18 cellular contexts compared by ENCODE assay signal in the genomic region with DNA sequence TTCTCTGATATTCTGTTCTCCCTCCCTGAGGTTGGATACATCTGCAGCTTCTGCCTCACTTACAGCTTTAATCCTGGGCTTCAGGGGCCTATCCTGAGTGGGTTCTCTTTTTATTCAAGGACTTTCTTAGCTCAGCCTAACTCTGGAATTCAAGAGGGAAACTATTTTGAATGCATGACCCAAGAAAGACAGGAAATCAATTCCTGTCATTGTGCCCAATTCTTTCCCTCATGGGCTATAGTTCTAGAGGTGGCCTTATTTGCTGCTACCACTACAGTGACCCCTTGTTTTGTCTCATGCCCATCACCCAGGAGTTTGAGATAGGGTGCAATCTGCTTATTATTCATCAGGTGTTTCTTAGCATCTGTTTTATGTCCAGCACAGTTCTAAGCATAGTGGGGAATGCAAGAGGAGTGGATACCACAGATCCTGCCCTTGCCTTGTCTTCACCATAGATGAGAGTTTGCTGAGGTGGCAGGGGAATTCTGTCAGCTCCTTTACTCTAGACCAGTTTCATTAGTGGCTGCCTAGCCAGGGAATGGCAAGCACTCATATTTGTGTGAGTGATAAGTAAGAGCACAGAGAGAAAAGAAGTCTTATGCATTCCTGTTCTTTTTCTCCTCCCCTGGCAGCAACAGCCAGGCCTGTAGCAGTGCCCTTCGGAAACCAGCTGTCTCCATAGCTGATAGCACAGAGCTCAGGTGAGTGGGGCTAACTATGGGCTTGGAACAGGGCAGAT. TPM values are rescaled to one million over a fixed set of nuclear protein-coding genes. Genes with fewer than 3 reads are reported as not detected.
DNase-seq lines count a peak whose midpoint lies in the region; ATAC-seq, FAIRE-seq and TF ChIP-seq lines count a peak whose summit lies in the region.
"Had no signal": no experiment of that assay in that cellular context is flagged by ENCODE, and none has a peak within 500 bp of the region (broad histone marks: within the 10 kb centered on the region; RNA-seq: fewer than 3 reads in every experiment).

No MANE protein-coding gene starts in this region.

- no peak for FAIRE-seq in pancreas (lab: Jason Lieb, UNC)
- FAIRE-seq: GM18507, GM19239 had no signal

- no peak overlapping the region for H3K4me3 ChIP-seq in HUES64 (ENCODE audit: low read length)
- H3K4me3 ChIP-seq in heart right ventricle: no peak overlapping the region
- no peak overlapping the region for H3K4me3 ChIP-seq in pancreas
- H3K4me3 ChIP-seq: GM23248, SJCRH30 had no signal

- peak overlapping the region; percentile 43 for H3K27ac Mint-ChIP-seq in activated T-helper 17 cell treated with anti-CD3 and anti-CD28 coated beads, Interleukin-2, amount 50 U/mL, for 72 hours

- H3K9ac ChIP-seq in HUES64 (ENCODE audit: low read depth, low read length): no peak overlapping the region
- H3K9ac ChIP-seq: GM23248 had no signal

- H3K9me3 ChIP-seq in HUES64 (ENCODE audit: insufficient read depth, low read depth, low read length) (no peaks in the 10 kb centered on the region), heart right ventricle (peaks cover 0 to 9% (median 3%) of the 10 kb centered on the region in 11 donors), pancreas (no peaks in the 10 kb centered on the region)

- H3K36me3 Mint-ChIP-seq in activated T-helper 17 cell treated with anti-CD3 and anti-CD28 coated beads, Interleukin-2, amount 50 U/mL, for 72 hours (ENCODE audit: low read depth): no peaks in the 10 kb centered on the region

- no peaks in the 10 kb centered on the region for H3K9me3 Mint-ChIP-seq in activated T-helper 17 cell treated with anti-CD3 and anti-CD28 coated beads, Interleukin-2, amount 50 U/mL, for 72 hours

- H3K4me3 Mint-ChIP-seq in activated T-helper 17 cell treated with anti-CD3 and anti-CD28 coated beads, Interleukin-2, amount 50 U/mL, for 72 hours: no peak overlapping the region

- no peaks in the 10 kb centered on the region for H3K27me3 Mint-ChIP-seq in activated T-helper 17 cell treated with anti-CD3 and anti-CD28 coated beads, Interleukin-2, amount 50 U/mL, for 72 hours

- intact Hi-C loops in heart right ventricle (cut with DNase I): no loop called here
- intact Hi-C loops in pancreas (cut with DNase I): no loop called here

- DNase-seq in heart right ventricle (peak in 1 of 2 donors; percentile 21), pancreas (no peak), SKM-1 treated with dmso at 0.1 percent for 144 hours (lab: John Stamatoyannopoulos, UW; ENCODE audit: unreplicated experiment) (no peak)
- DNase-seq: AML-193, DMS53, GM23248, Kasumi-1, NCI-H1417 treated with DMSO at 0.1 percent for 48 hours, NCI-H2029, NCI-H2171 treated with DMSO at 0.1 percent for 48 hours, NCI-H510A treated with DMSO at 0.1 percent for 48 hours, SJCRH30 had no signal

- H3K4me1 Mint-ChIP-seq in activated T-helper 17 cell treated with anti-CD3 and anti-CD28 coated beads, Interleukin-2, amount 50 U/mL, for 72 hours: peaks cover 8% of the 10 kb centered on the region

- ATAC-seq in activated T-helper 17 cell treated with anti-CD3 and anti-CD28 coated beads, Interleukin-2, amount 50 U/mL, for 72 hours (replicated peaks): no peak
- ATAC-seq in heart right ventricle: peak; percentile 63 to 85 (median 76)
- peak; percentile 41 to 70 (median 64) for ATAC-seq in pancreas
- ATAC-seq in HG03439 (IDR thresholded peaks at IDR 0.05; ENCODE audit: unreplicated experiment): no peak
- ATAC-seq in GM19395 (IDR thresholded peaks at IDR 0.05; ENCODE audit: unreplicated experiment): no peak

- no peaks in the 10 kb centered on the region for H3K4me1 ChIP-seq in HUES64 (ENCODE audit: insufficient read depth, low read length)
- H3K4me1 ChIP-seq in heart right ventricle: peaks cover 3 to 26% (median 10%) of the 10 kb centered on the region in 9 donors
- peaks cover 0 to 15% (median 5%) of the 10 kb centered on the region in 3 donors for H3K4me1 ChIP-seq in pancreas
- H3K4me1 ChIP-seq: SJCRH30 had no signal

- H3K27ac ChIP-seq in HUES64 (ENCODE audit: low read depth, low read length) (0 out of 2 replicates have a peak overlapping the region, but pooled peaks have one; percentile 10), heart right ventricle (peak overlapping the region in 8 of 10 donors; percentile 16 to 55 (median 42)), pancreas (peak overlapping the region in 1 of 4 donors; percentile 13)
- H3K27ac ChIP-seq: GM23248, SJCRH30 had no signal

- peaks cover 57% of the 10 kb centered on the region for H3K36me3 ChIP-seq in HUES64 (ENCODE audit: insufficient read depth, low read length)
- peaks cover 0 to 29% (median 7%) of the 10 kb centered on the region in 9 donors for H3K36me3 ChIP-seq in heart right ventricle
- no peaks in the 10 kb centered on the region for H3K36me3 ChIP-seq in pancreas

- H3K27me3 ChIP-seq in HUES64 (ENCODE audit: insufficient read depth, low read length): no peaks in the 10 kb centered on the region
- no peaks in the 10 kb centered on the region for H3K27me3 ChIP-seq in heart right ventricle
- H3K27me3 ChIP-seq in pancreas: no peaks in the 10 kb centered on the region
- H3K27me3 ChIP-seq: SJCRH30 had no signal

- no peak for TF ChIP-seq CTCF in heart right ventricle (IDR thresholded peaks at IDR 0.05)
- TF ChIP-seq CTCF in pancreas (IDR thresholded peaks at IDR 0.05): no peak

- 63% methylated on average over 1 of the region's 1 CpG for WGBS in HUES64
- WGBS in heart right ventricle, 2 donors: 46 to 61% methylated on average over 1 of the region's 1 CpG
- 17 to 39% methylated on average over 1 of the region's 1 CpG for WGBS in pancreas, 2 donors

RNA-seq across cellular contexts. Expression of gene STRIP2, which starts 19.4 kb away (rescaled TPM):
- 5.3 TPM for polyA plus RNA-seq in HUES64 (2013, experiment 1 of 2)
- polyA plus RNA-seq in HUES64 (2013, experiment 2 of 2): 5.9 TPM
- total RNA-seq in activated T-helper 17 cell treated with anti-CD3 and anti-CD28 coated beads, Interleukin-2, amount 50 U/mL, for 72 hours: 10 to 100 TPM; 51.7 to 78.4 TPM
- 10 to 100 TPM; 14.6 to 36.9 (median 22.2) TPM for total RNA-seq in heart right ventricle
- polyA plus RNA-seq in heart right ventricle: 10 to 100 TPM; 10.6 to 12.4 TPM
- under 1 TPM; 0.16 to 0.55 (median 0.35) TPM for total RNA-seq in pancreas
- polyA plus RNA-seq in pancreas: under 1 TPM; 0.38 to 0.85 TPM

RNA-seq across cellular contexts. Expression of gene SMKR1, which starts 48.7 kb away (rescaled TPM):
- polyA plus RNA-seq in HUES64 (2013, experiment 1 of 2): 0.65 TPM
- 0.32 TPM for polyA plus RNA-seq in HUES64 (2013, experiment 2 of 2)
- 1 to 10 TPM; 1.3 to 1.9 TPM for total RNA-seq in activated T-helper 17 cell treated with anti-CD3 and anti-CD28 coated beads, Interleukin-2, amount 50 U/mL, for 72 hours
- not detected for total RNA-seq in heart right ventricle
- under 1 TPM in 1 of 2 donors, not detected in 1; 0.28 TPM for polyA plus RNA-seq in heart right ventricle
- total RNA-seq in pancreas: 1 to 10 TPM in 2 of 6 donors, under 1 TPM in 4; 0.46 to 1.9 (median 0.89) TPM
- 1 to 10 TPM; 1.1 to 4.5 TPM for polyA plus RNA-seq in pancreas
- total RNA-seq: GM23248, SJCRH30 had no signal

Comparison
In these comparisons a context has a peak if more than half of its experiments do, and no peak if none do; other contexts are left out.
1. ATAC-seq: peak in heart right ventricle (8 of 8) and pancreas (4 of 4); none in activated T-helper 17 cell treated with anti-CD3 and anti-CD28 coated beads, Interleukin-2, amount 50 U/mL, for 72 hours (single experiment), HG03439 (single experiment) and GM19395 (single experiment).
2. RNA of gene STRIP2, which starts 19.4 kb away (total RNA-seq): 51.7 to 78.4 TPM in activated T-helper 17 cell treated with anti-CD3 and anti-CD28 coated beads, Interleukin-2, amount 50 U/mL, for 72 hours and 14.6 to 36.9 TPM in heart right ventricle; 0.16 to 0.55 TPM in pancreas; every median in the first group is over 10 times any median in the second.